ENCODE assay signal across 8 cellular contexts in the genomic region with DNA sequence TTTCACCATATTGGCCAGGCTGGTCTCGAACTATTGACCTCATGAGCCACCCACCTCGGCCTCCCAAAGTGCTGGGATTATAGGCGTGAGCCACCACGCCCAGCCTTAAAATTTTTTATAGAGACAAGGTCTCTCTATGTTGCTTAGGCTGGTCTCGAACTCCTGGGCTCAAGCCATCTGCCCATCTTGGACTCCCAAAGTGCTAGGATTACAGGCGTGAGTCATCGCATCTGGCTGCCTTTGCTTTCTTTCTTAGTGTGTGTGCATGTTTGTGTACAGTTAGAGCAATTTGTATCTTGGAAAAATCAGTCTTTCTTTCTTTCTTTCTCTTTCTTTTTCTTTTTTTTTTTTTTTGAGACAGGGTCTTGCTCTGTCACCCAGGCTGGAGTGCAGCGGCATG. TPM values are rescaled to one million over a fixed set of nuclear protein-coding genes. Genes with fewer than 3 reads are reported as not detected.
DNase-seq lines count a peak whose midpoint lies in the region; ATAC-seq and TF ChIP-seq lines count a peak whose summit lies in the region.
"Not testable (repeated sequence)": the region's sequence is repeated elsewhere in the genome, so short reads cannot be mapped to it uniquely, and the experiment has no call there.

No MANE protein-coding gene starts in this region.

- not testable (repeated sequence) for TF ChIP-seq CTCF in AG09319 (IDR thresholded peaks at IDR 0.05; ENCODE audit: low read depth, low read length); PC-3 (conservative IDR thresholded peaks at IDR 0.05; ENCODE audit: low read depth, low read length); colonic mucosa (IDR thresholded peaks at IDR 0.05); foreskin fibroblast (IDR thresholded peaks at IDR 0.05; ENCODE audit: low read depth, low read length)

- CTCF ChIA-PET in PC-3 (lab: Charles Lee): not testable (repeated sequence)

- H3K27me3 ChIP-seq in PC-3 (ENCODE audit: low read length); colonic mucosa; skeletal muscle tissue (ENCODE audit: control insufficient read depth in 3 of 3, insufficient read depth in 3 of 3, low read length in 3 of 3): not testable (repeated sequence)

- DNase-seq in AG09319 (ENCODE audit: extremely low read depth, low read depth) (peak; percentile 20), H4 (ENCODE audit: low spot score) (peak; percentile 58), LoVo (ENCODE audit: low spot score) (peak; percentile 44), PC-3 (peak; percentile 61), amniotic epithelial cell (ENCODE audit: low read depth) (peak; percentile 50), colonic mucosa (peak; percentile 58), foreskin fibroblast (peak; percentile 37 to 57)

- H3F3A ChIP-seq in PC-3 (ENCODE audit: low read length, unreplicated experiment): not testable (repeated sequence)

- not testable (repeated sequence) for H3K9me3 ChIP-seq in PC-3 (ENCODE audit: low read length); colonic mucosa; skeletal muscle tissue (ENCODE audit: control insufficient read depth in 3 of 3, low read length in 3 of 3)

- peaks cover 38% of the 10 kb centered on the region for H3K36me3 ChIP-seq in PC-3 (ENCODE audit: low read depth, low read length)
- not testable (repeated sequence) for H3K36me3 ChIP-seq in colonic mucosa
- peaks cover under 1 to 22% (median 8%) of the 10 kb centered on the region in 3 donors for H3K36me3 ChIP-seq in skeletal muscle tissue (ENCODE audit: control insufficient read depth in 3 of 3, insufficient read depth in 3 of 3, low read length in 3 of 3)

- not testable (repeated sequence) for H3K9ac ChIP-seq in PC-3 (ENCODE audit: low read length); colonic mucosa (ENCODE audit: low read depth in 2 of 2, low read length in 2 of 2); skeletal muscle tissue (ENCODE audit: low read depth in 1 of 3, low read length in 3 of 3)

- peak; percentile 41; the same call in 1 of the 2 replicates for ATAC-seq in PC-3

- not testable (repeated sequence) for H3K79me2 ChIP-seq in PC-3 (ENCODE audit: low read length)

- not testable (repeated sequence) for H3K4me2 ChIP-seq in PC-3 (ENCODE audit: low read length)

- intact Hi-C loops in PC-3 (cut with micrococcal nuclease): loop anchor here (2.0 kb wide), 2 partner anchors 21 to 79 kb away; a partner anchor contains a TSS
- intact Hi-C loops in colonic mucosa (cut with DNase I): loop anchor here (10.0 kb wide), 1 partner anchor 139 kb away; no protein-coding TSS in a partner anchor

- H3K4me3 ChIP-seq in PC-3 (ENCODE audit: low read length); colonic mucosa; foreskin fibroblast (ENCODE audit: low read depth in 1 of 2, low read length in 2 of 2); skeletal muscle tissue (ENCODE audit: low read length in 3 of 3): not testable (repeated sequence)

- not testable (repeated sequence) for H3K4me1 ChIP-seq in PC-3 (ENCODE audit: insufficient read depth, low read length); colonic mucosa
- H3K4me1 ChIP-seq in skeletal muscle tissue (ENCODE audit: control insufficient read depth in 3 of 3, insufficient read depth in 3 of 3, low read length in 3 of 3): peaks cover 35 to 49% (median 39%) of the 10 kb centered on the region in 3 donors

- POLR2A ChIA-PET in PC-3 (lab: Charles Lee; ENCODE audit: unreplicated experiment): not testable (repeated sequence)

- H4K20me1 ChIP-seq in PC-3 (ENCODE audit: low read length): not testable (repeated sequence)

- H2AFZ ChIP-seq in PC-3 (ENCODE audit: low read length): not testable (repeated sequence)

- H3K9me2 ChIP-seq in PC-3 (replicated peaks; ENCODE audit: low read length): not testable (repeated sequence)

- not testable (repeated sequence) for H3K27ac ChIP-seq in PC-3 (ENCODE audit: low read length); colonic mucosa
- H3K27ac ChIP-seq in skeletal muscle tissue (ENCODE audit: low read depth, low read length): peak overlapping the region; percentile 82

- not testable (repeated sequence) for BruUV-seq in PC-3 (replicated peaks; lab: Mats Ljungman, UMichigan)

RNA-seq across cellular contexts. Expression of a gene that starts 22.3 kb away (rescaled TPM):
- total RNA-seq in H4 (2014; rRNA removed; shearing (Covaris generic)): 21.4 and 23.2 TPM in 2 replicates
- total RNA-seq in PC-3 (2014; rRNA removed): 35.7 and 38.4 TPM in 2 replicates
- 100 to 1,000 TPM; 123 to 186 TPM for total RNA-seq in colonic mucosa
- 34.4 TPM for total RNA-seq in skeletal muscle tissue

RNA-seq across cellular contexts. Expression of a gene that starts 35.3 kb away (rescaled TPM):
- total RNA-seq in H4 (2014; rRNA removed; shearing (Covaris generic)): 1,083 and 1,127 TPM in 2 replicates
- total RNA-seq in PC-3 (2014; rRNA removed) (1,309 and 1,334 TPM in 2 replicates), colonic mucosa (100 to 1,000 TPM; 156 to 341 TPM), skeletal muscle tissue (212 TPM)

RNA-seq across cellular contexts. Expression of a gene that starts 35.7 kb away (rescaled TPM):
- 34.7 and 42.7 TPM in 2 replicates for total RNA-seq in H4 (2014; rRNA removed; shearing (Covaris generic))
- total RNA-seq in PC-3 (2014; rRNA removed) (26.7 and 49.0 TPM in 2 replicates), colonic mucosa (10 to 100 TPM; 11.9 to 28.4 TPM), skeletal muscle tissue (21.9 TPM)
